In genomic region chr1:246267896-246268295, GRCh38 we compare ENCODE assay signal across 17 cellular contexts.
DNase-seq lines count a peak whose midpoint lies in the region; ATAC-seq, FAIRE-seq and TF ChIP-seq lines count a peak whose summit lies in the region.
"Had no signal": no experiment of that assay in that cellular context is flagged by ENCODE, and none has a peak within 500 bp of the region (broad histone marks: within the 10 kb centered on the region; RNA-seq: fewer than 3 reads in every experiment).

No MANE protein-coding gene starts in this region.

- H3K9ac ChIP-seq in neural progenitor cell = no peak overlapping the region

- TF ChIP-seq EP300 in gastroesophageal sphincter (IDR thresholded peaks at IDR 0.05) = no peak

- FAIRE-seq in GM18507 (lab: Jason Lieb, UNC) = peak; percentile 24
- FAIRE-seq: GM12892 had no signal

- H3K36me3 Mint-ChIP-seq in neural progenitor cell = no peaks in the 10 kb centered on the region

- H3K4me1 ChIP-seq in hepatocyte (ENCODE audit: insufficient read depth) (peaks cover 5% of the 10 kb centered on the region), neural progenitor cell (peaks cover 7% of the 10 kb centered on the region), SJCRH30 (no peaks in the 10 kb centered on the region), gastroesophageal sphincter (no peaks in the 10 kb centered on the region)

- no peaks in the 10 kb centered on the region for H3K27me3 ChIP-seq in hepatocyte
- no peaks in the 10 kb centered on the region for H3K27me3 ChIP-seq in neural progenitor cell
- H3K27me3 ChIP-seq in SJCRH30 = no peaks in the 10 kb centered on the region
- H3K27me3 ChIP-seq in gastroesophageal sphincter = no peaks in the 10 kb centered on the region

- no peaks in the 10 kb centered on the region for H3K27me3 Mint-ChIP-seq in neural progenitor cell (ENCODE audit: insufficient read depth, low read depth)

- 45% methylated on average over 5 of the region's 5 CpGs for WGBS in hepatocyte (ENCODE audit: low lambda C conversion rate, missing lambda C conversion rate)
- 60 to 81% methylated on average over 1 to 4 of the region's 5 CpGs for WGBS in gastroesophageal sphincter (ENCODE audit: low coverage in 1 of 2), 2 donors

- DNase-seq in GM18507 (ENCODE audit: extremely low spot score, insufficient read length, low read depth) (no peak), NCI-H146 treated with DMSO at 0.1 percent for 48 hours (lab: John Stamatoyannopoulos, UW; ENCODE audit: unreplicated experiment) (peak; percentile 29), hepatocyte (ENCODE audit: low spot score) (peak; percentile 23), neural progenitor cell (ENCODE audit: low spot score) (peak; percentile 37), foreskin fibroblast (no peak), SJCRH30 (no peak)
- DNase-seq: CD8-positive, alpha-beta T cell; GF-D8; HFFc6; NCI-H1417 treated with DMSO at 0.1 percent for 48 hours; NCI-H2081; NCI-H510A treated with DMSO at 0.1 percent for 48 hours; NCI-H82; PC-9 had no signal

- H3K27ac Mint-ChIP-seq in neural progenitor cell = peak overlapping the region; percentile 37
- H3K27ac Mint-ChIP-seq: CD8-positive, alpha-beta T cell; HFFc6 had no signal

- TF ChIP-seq CTCF in hepatocyte (IDR thresholded peaks at IDR 0.05; ENCODE audit: poor library complexity) = no peak
- TF ChIP-seq CTCF in neural progenitor cell (IDR thresholded peaks at IDR 0.05) = no peak
- no peak for TF ChIP-seq CTCF in foreskin fibroblast (IDR thresholded peaks at IDR 0.05; ENCODE audit: low read depth, low read length)
- no peak for TF ChIP-seq CTCF in gastroesophageal sphincter (IDR thresholded peaks at IDR 0.05)

- H3F3A ChIP-seq in neural progenitor cell (ENCODE audit: low read depth) = no peaks in the 10 kb centered on the region

- H3K9me3 ChIP-seq in hepatocyte (ENCODE audit: low read depth) (no peaks in the 10 kb centered on the region), neural progenitor cell (ENCODE audit: low read depth) (no peaks in the 10 kb centered on the region), SJCRH30 (replicated peaks) (no peaks in the 10 kb centered on the region), gastroesophageal sphincter (no peaks in the 10 kb centered on the region)

- H3K27ac ChIP-seq in hepatocyte (peak overlapping the region; percentile 58), neural progenitor cell (no peak overlapping the region), SJCRH30 (no peak overlapping the region), gastroesophageal sphincter (no peak overlapping the region)
- H3K27ac ChIP-seq: PC-9 had no signal

- no peaks in the 10 kb centered on the region for H3K36me3 ChIP-seq in hepatocyte (replicated peaks; ENCODE audit: insufficient read depth, low read depth)
- no peaks in the 10 kb centered on the region for H3K36me3 ChIP-seq in neural progenitor cell
- no peaks in the 10 kb centered on the region for H3K36me3 ChIP-seq in SJCRH30
- H3K36me3 ChIP-seq in gastroesophageal sphincter = no peaks in the 10 kb centered on the region

- no peak for TF ChIP-seq POLR2A in gastroesophageal sphincter (IDR thresholded peaks at IDR 0.05)

- H4K20me1 ChIP-seq in hepatocyte (ENCODE audit: insufficient read depth, poor library complexity, severe bottlenecking) (no peaks in the 10 kb centered on the region), neural progenitor cell (ENCODE audit: low read depth) (no peaks in the 10 kb centered on the region)

- peaks cover 12% of the 10 kb centered on the region for H3K4me1 Mint-ChIP-seq in neural progenitor cell

- H3K9me2 ChIP-seq in hepatocyte (replicated peaks; ENCODE audit: insufficient read depth) = no peaks in the 10 kb centered on the region

- ATAC-seq in gastroesophageal sphincter (no peak), HG02763 (IDR thresholded peaks at IDR 0.05; ENCODE audit: unreplicated experiment) (no peak)
- ATAC-seq: CD8-positive, alpha-beta T cell had no signal

- H3K4me3 Mint-ChIP-seq in neural progenitor cell = no peak overlapping the region
- H3K4me3 Mint-ChIP-seq: CD8-positive, alpha-beta T cell; HFFc6 had no signal

- no peaks in the 10 kb centered on the region for H3K9me3 Mint-ChIP-seq in neural progenitor cell
- H3K9me3 Mint-ChIP-seq: CD8-positive, alpha-beta T cell; HFFc6 had no signal

- H3K4me3 ChIP-seq in hepatocyte = no peak overlapping the region
- H3K4me3 ChIP-seq in neural progenitor cell = no peak overlapping the region
- H3K4me3 ChIP-seq in foreskin fibroblast (ENCODE audit: low read depth in 1 of 2, low read length in 2 of 2) = no peak overlapping the region
- no peak overlapping the region for H3K4me3 ChIP-seq in SJCRH30
- no peak overlapping the region for H3K4me3 ChIP-seq in gastroesophageal sphincter
- H3K4me3 ChIP-seq: PC-9 had no signal

- no peaks in the 10 kb centered on the region for H3K79me2 ChIP-seq in hepatocyte
- no peaks in the 10 kb centered on the region for H3K79me2 ChIP-seq in neural progenitor cell (ENCODE audit: low read depth)

- H3K4me2 ChIP-seq in hepatocyte (no peak overlapping the region), neural progenitor cell (no peak overlapping the region)
- H3K4me2 ChIP-seq: PC-9 had no signal

- peak overlapping the region; percentile 44 for H2AFZ ChIP-seq in hepatocyte
- no peak overlapping the region for H2AFZ ChIP-seq in neural progenitor cell (replicated peaks)
- H2AFZ ChIP-seq: PC-9 had no signal

Comparison
In these comparisons a context has a peak if more than half of its experiments do, and no peak if none do; other contexts are left out.
1. DNase-seq: peak in NCI-H146 treated with DMSO at 0.1 percent for 48 hours (single experiment), hepatocyte (single experiment) and neural progenitor cell (single experiment); none in GM18507 (single experiment), foreskin fibroblast (0 of 2) and SJCRH30 (0 of 2).